In genomic region chr9:74125916-74126315, GRCh38 we compare ENCODE assay signal across 19 cellular contexts.
"Had no signal": no experiment of that assay in that cellular context is flagged by ENCODE, and none has a peak within 500 bp of the region (broad histone marks: within the 10 kb centered on the region; RNA-seq: fewer than 3 reads in every experiment).

No MANE protein-coding gene starts in this region.

- DNase-seq: activated CD4-positive, alpha-beta memory T cell treated with anti-CD3 and anti-CD28 coated beads for 36 hours; activated CD4-positive, alpha-beta T cell treated with anti-CD3 and anti-CD28 coated beads for 1 hour; activated gamma-delta T cell treated with Interleukin-2 at 50 U/mL for 16 hours; activated naive CD8-positive, alpha-beta T cell treated with anti-CD3 and anti-CD28 coated beads for 36 hours; activated T-cell treated with anti-CD3 and anti-CD28 coated beads, Interleukin-2, amount 50 U/mL, for 72 hours; caudate nucleus; effector CD4-positive, alpha-beta T cell; naive B cell; psoas muscle; sigmoid colon; stimulated activated CD4-positive, alpha-beta T cell treated with anti-CD3 and anti-CD28 coated beads, Interleukin-2, amount 100 ng/mL, for 24 hours; stimulated activated naive CD4-positive, alpha-beta T cell; substantia nigra; SW 1271 had no signal

- ATAC-seq: activated T-cell treated with anti-CD3 and anti-CD28 coated beads, Interleukin-2, amount 50 U/mL, for 72 hours; gastroesophageal sphincter; psoas muscle had no signal

- H3K4me3 ChIP-seq: ascending aorta, coronary artery, gastroesophageal sphincter, hepatocyte, lung, psoas muscle, sigmoid colon had no signal
